In genomic region chr22:37417264-37417663, GRCh38 we compare ENCODE assay signal across 11 cellular contexts. TPM values are rescaled to one million over a fixed set of nuclear protein-coding genes. Genes with fewer than 3 reads are reported as not detected.
"Had no signal": no experiment of that assay in that cellular context is flagged by ENCODE, and none has a peak within 500 bp of the region (broad histone marks: within the 10 kb centered on the region; RNA-seq: fewer than 3 reads in every experiment).

No MANE protein-coding gene starts in this region.

- H3K36me3 ChIP-seq: breast epithelium, gastrocnemius medialis, right atrium auricular region, tibial nerve had no signal

- H3K27ac ChIP-seq: breast epithelium, gastrocnemius medialis, right atrium auricular region, skin epidermis, tibial nerve had no signal

- H3K27ac Mint-ChIP-seq: activated CD4-positive, alpha-beta memory T cell treated with anti-CD3 and anti-CD28 coated beads for 36 hours; activated naive CD4-positive, alpha-beta T cell treated with anti-CD3 and anti-CD28 coated beads for 36 hours had no signal

- H3K9me3 ChIP-seq: breast epithelium, gastrocnemius medialis, right atrium auricular region, tibial nerve had no signal

- H3K4me3 Mint-ChIP-seq: activated CD4-positive, alpha-beta memory T cell treated with anti-CD3 and anti-CD28 coated beads for 36 hours; activated naive CD4-positive, alpha-beta T cell treated with anti-CD3 and anti-CD28 coated beads for 36 hours had no signal

- H3K4me1 ChIP-seq: gastrocnemius medialis had no signal

- H3K36me3 Mint-ChIP-seq: activated CD4-positive, alpha-beta memory T cell treated with anti-CD3 and anti-CD28 coated beads for 36 hours had no signal

- ATAC-seq: gastrocnemius medialis had no signal

- DNase-seq: activated CD4-positive, CD25-positive, alpha-beta regulatory T cell treated with anti-CD3 and anti-CD28 coated beads, Interleukin-2, amount 50 U/mL, for 72 hours; gastrocnemius medialis; mesendoderm; T-helper 9 cell had no signal

- H3K27me3 ChIP-seq: right atrium auricular region had no signal

- H3K4me3 ChIP-seq: breast epithelium, gastrocnemius medialis, right atrium auricular region, skin epidermis, tibial nerve had no signal

- H3K9me3 Mint-ChIP-seq: activated CD4-positive, alpha-beta memory T cell treated with anti-CD3 and anti-CD28 coated beads for 36 hours; activated naive CD4-positive, alpha-beta T cell treated with anti-CD3 and anti-CD28 coated beads for 36 hours had no signal

RNA-seq across cellular contexts. Expression of gene ELFN2, which starts 10.0 kb away (rescaled TPM):
- total RNA-seq: breast epithelium, right atrium auricular region, subcutaneous adipose tissue had no signal
